Comparison of ENCODE assay signal across 8 cellular contexts in genomic region chr4:107757860-107758476, GRCh38. TPM values are rescaled to one million over a fixed set of nuclear protein-coding genes. Genes with fewer than 3 reads are reported as not detected.
A peak's percentile ranks its signal among the peaks of the same experiment; 100 is the strongest.
DNase-seq lines count a peak whose midpoint lies in the region; ATAC-seq, FAIRE-seq and TF ChIP-seq lines count a peak whose summit lies in the region.

No MANE protein-coding gene starts in this region.

- no peak for TF ChIP-seq POLR2A in vagina (IDR thresholded peaks at IDR 0.05)

- no peaks in the 10 kb centered on the region for H3K27me3 ChIP-seq in vagina

- no peaks in the 10 kb centered on the region for H3K4me1 ChIP-seq in vagina

- TF ChIP-seq CTCF in vagina (IDR thresholded peaks at IDR 0.05), result peak in 2 of 3 experiments; percentile 31 to 66

- no peak overlapping the region for H3K4me3 ChIP-seq in vagina

- FAIRE-seq in G401.6 (lab: Jason Lieb, UNC), result peak; percentile 94

- no peak overlapping the region for H3K27ac ChIP-seq in vagina

- intact Hi-C loops in vagina (cut with DNase I) (loop anchor here (5.0 kb wide), 1 partner anchor 154 kb away; no protein-coding TSS in a partner anchor), head of caudate nucleus (cut with DNase I) (loop anchor here (5.0 kb wide), 1 partner anchor 154 kb away; no protein-coding TSS in a partner anchor)

- ATAC-seq in HG03439 (IDR thresholded peaks at IDR 0.05; ENCODE audit: unreplicated experiment), result no peak

- H3K9me3 ChIP-seq in vagina, result no peaks in the 10 kb centered on the region

- no peaks in the 10 kb centered on the region for H3K36me3 ChIP-seq in vagina

- DNase-seq in HT-29 (ENCODE audit: low spot score), result peak; percentile 50
- DNase-seq in SW480 (ENCODE audit: low spot score), result peak; percentile 53
- peak; percentile 22 for DNase-seq in iPS-NIHi7 (ENCODE audit: extremely low spot score)
- no peak for DNase-seq in vagina (ENCODE audit: extremely low spot score in 2 of 2)
- no peak for DNase-seq in head of caudate nucleus
- no peak for DNase-seq in activated CD4-positive, alpha-beta T cell treated with anti-CD3 and anti-CD28 coated beads, Interleukin-2, amount 50 U/mL, for 48 hours

RNA-seq across cellular contexts. Expression of gene PAPSS1, which starts 37.9 kb away (rescaled TPM):
- 23.4 and 23.9 TPM in 2 replicates for total RNA-seq in HT-29 (2014; rRNA removed; shearing (Covaris generic))
- 27.5 TPM for total RNA-seq in vagina

Comparison
In these comparisons a context has a peak if more than half of its experiments do, and no peak if none do; other contexts are left out.
1. DNase-seq: peak in HT-29 (single experiment), SW480 (single experiment) and iPS-NIHi7 (single experiment); none in vagina (0 of 2), head of caudate nucleus (0 of 42) and activated CD4-positive, alpha-beta T cell treated with anti-CD3 and anti-CD28 coated beads, Interleukin-2, amount 50 U/mL, for 48 hours (0 of 2).